Comparison of ENCODE assay signal across 28 cellular contexts in the genomic region with DNA sequence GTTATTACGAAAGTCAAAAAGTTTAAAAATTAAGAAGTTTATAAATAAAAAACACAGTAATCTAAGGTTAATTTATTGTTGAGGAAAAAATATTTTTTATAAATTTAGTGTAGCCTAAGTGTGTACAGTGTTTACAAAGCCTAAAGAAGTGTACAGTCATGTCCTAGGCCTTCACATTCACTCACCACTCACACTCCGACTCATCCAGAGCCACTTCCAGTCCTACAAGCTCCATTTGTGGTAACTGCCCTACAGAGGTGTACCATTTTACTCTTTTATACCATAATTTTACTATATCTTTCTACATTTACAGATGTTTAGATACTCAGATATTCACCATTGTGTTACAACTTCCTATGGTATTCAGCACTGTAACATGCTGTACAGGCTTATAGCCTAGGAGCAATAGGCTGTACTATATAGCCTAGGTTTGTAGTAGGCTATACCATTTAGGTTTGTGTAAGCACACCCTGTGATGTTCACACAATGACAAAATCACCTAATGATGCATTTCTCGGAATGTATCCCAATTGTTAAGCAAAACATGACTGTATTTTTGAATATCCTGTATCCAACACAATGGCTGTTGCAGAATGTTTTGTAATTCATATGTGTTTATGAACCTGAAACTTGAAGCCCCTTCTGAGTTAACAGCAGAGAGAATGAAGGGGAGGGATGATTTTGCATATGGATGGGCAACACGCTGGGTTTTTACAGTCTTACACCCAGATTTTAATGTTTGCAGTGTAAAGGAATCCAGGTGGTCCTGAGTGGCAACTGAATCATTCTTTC. TPM values are rescaled to one million over a fixed set of nuclear protein-coding genes. Genes with fewer than 3 reads are reported as not detected.
DNase-seq lines count a peak whose midpoint lies in the region; TF ChIP-seq lines count a peak whose summit lies in the region.
"Had no signal": no experiment of that assay in that cellular context is flagged by ENCODE, and none has a peak within 500 bp of the region (broad histone marks: within the 10 kb centered on the region; RNA-seq: fewer than 3 reads in every experiment).

No MANE protein-coding gene starts in this region.

- DNase-seq in H7 (peak; percentile 43), endodermal cell (peak; percentile 72), posterior cingulate gyrus (no peak), HT-29 (ENCODE audit: low spot score) (no peak), putamen (ENCODE audit: low spot score) (no peak), CD1c-positive myeloid dendritic cell (ENCODE audit: extremely low spot score) (no peak)
- DNase-seq: activated CD4-positive, alpha-beta T cell treated with anti-CD3 and anti-CD28 coated beads for 4 hours; activated CD8-positive, alpha-beta memory T cell treated with anti-CD3 and anti-CD28 coated beads for 24 hours; activated naive CD4-positive, alpha-beta T cell; activated T-cell treated with anti-CD3 and anti-CD28 coated beads, Interleukin-2, amount 50 U/mL, for 4 hours; body of pancreas; left colon; MV-4-11; naive B cell; NCI-H146; NCI-H510A; occipital lobe; small intestine; stimulated activated CD4-positive, alpha-beta T cell treated with anti-CD3 and anti-CD28 coated beads, Interleukin-1b, Interleukin-23, amount 100 ng/mL, for 48 hours; T-helper 17 cell; trophoblast cell had no signal

- H3K27me3 ChIP-seq in H7 (ENCODE audit: control insufficient read depth, insufficient read depth, low read length), result no peaks in the 10 kb centered on the region
- H3K27me3 ChIP-seq in HUES64 (ENCODE audit: insufficient read depth, low read length), result no peaks in the 10 kb centered on the region
- H3K27me3 ChIP-seq in endodermal cell (ENCODE audit: control insufficient read depth, insufficient read depth, low read length, poor library complexity, severe bottlenecking), result no peaks in the 10 kb centered on the region
- H3K27me3 ChIP-seq in iPS-18a (ENCODE audit: control insufficient read depth, insufficient read depth, low read length), result no peaks in the 10 kb centered on the region
- H3K27me3 ChIP-seq: body of pancreas had no signal

- H3K9me3 ChIP-seq in HUES64 (ENCODE audit: insufficient read depth, low read depth, low read length) (no peaks in the 10 kb centered on the region), endodermal cell (ENCODE audit: control insufficient read depth, low read length) (no peaks in the 10 kb centered on the region), iPS-18a (ENCODE audit: control insufficient read depth, low read depth, low read length) (no peaks in the 10 kb centered on the region)
- H3K9me3 ChIP-seq: body of pancreas had no signal

- H3K4me3 Mint-ChIP-seq in endodermal cell, result no peak overlapping the region
- H3K4me3 Mint-ChIP-seq: activated T-cell treated with anti-CD3 and anti-CD28 coated beads, Interleukin-2, amount 50 U/mL, for 4 hours; CD14-positive monocyte; naive B cell; T-helper 17 cell had no signal

- H3K9ac ChIP-seq in HUES64 (ENCODE audit: low read depth, low read length) (no peak overlapping the region), endodermal cell (ENCODE audit: extremely low read depth, low read length, poor library complexity, severe bottlenecking) (no peak overlapping the region), iPS-18a (ENCODE audit: low read length) (no peak overlapping the region)

- no peaks in the 10 kb centered on the region for H3K36me3 ChIP-seq in H7 (replicated peaks; ENCODE audit: control insufficient read depth, insufficient read depth, low read length)
- no peaks in the 10 kb centered on the region for H3K36me3 ChIP-seq in HUES64 (ENCODE audit: insufficient read depth, low read length)
- H3K36me3 ChIP-seq in endodermal cell (ENCODE audit: control insufficient read depth, insufficient read depth, low read length), result no peaks in the 10 kb centered on the region
- H3K36me3 ChIP-seq in iPS-18a (ENCODE audit: control insufficient read depth, low read depth, low read length), result no peaks in the 10 kb centered on the region

- no peaks in the 10 kb centered on the region for H3K9me3 Mint-ChIP-seq in endodermal cell
- H3K9me3 Mint-ChIP-seq: activated T-cell treated with anti-CD3 and anti-CD28 coated beads, Interleukin-2, amount 50 U/mL, for 4 hours; naive B cell had no signal

- WGBS in HUES64, result 66% methylated on average over 4 of the region's 4 CpGs
- 61 to 71% methylated on average over 4 of the region's 4 CpGs for WGBS in endodermal cell (ENCODE audit: insufficient coverage in 1 of 2, insufficient read length in 1 of 2), 2 experiments

- peaks cover 37% of the 10 kb centered on the region for H3K4me1 ChIP-seq in HUES64 (ENCODE audit: insufficient read depth, low read length)
- no peaks in the 10 kb centered on the region for H3K4me1 ChIP-seq in endodermal cell (ENCODE audit: control insufficient read depth, insufficient read depth, low read length)
- H3K4me1 ChIP-seq in iPS-18a (ENCODE audit: control insufficient read depth, low read depth, low read length), result peaks cover 26% of the 10 kb centered on the region

- intact Hi-C loops in posterior cingulate gyrus (cut with DNase I), result no loop called here

- no peak overlapping the region for H3K4me3 ChIP-seq in H7 (ENCODE audit: insufficient read depth, low read depth, low read length)
- H3K4me3 ChIP-seq in HUES64 (ENCODE audit: low read length), result no peak overlapping the region
- no peak overlapping the region for H3K4me3 ChIP-seq in endodermal cell (ENCODE audit: low read length)
- H3K4me3 ChIP-seq in iPS-18a (ENCODE audit: low read length), result peak overlapping the region; percentile 2
- H3K4me3 ChIP-seq: body of pancreas, SK-N-MC had no signal

- H3K27me3 Mint-ChIP-seq in endodermal cell (ENCODE audit: insufficient read depth), result peaks cover 20% of the 10 kb centered on the region

- H3K4me1 Mint-ChIP-seq in endodermal cell, result peaks cover 10% of the 10 kb centered on the region
- H3K4me1 Mint-ChIP-seq: naive B cell, T-helper 17 cell had no signal

- H3K27ac Mint-ChIP-seq in endodermal cell, result no peak overlapping the region
- H3K27ac Mint-ChIP-seq: CD14-positive monocyte, naive B cell, T-helper 17 cell had no signal

- H3K27ac ChIP-seq in HUES64 (ENCODE audit: low read depth, low read length), result peak overlapping the region; percentile 95
- H3K27ac ChIP-seq in endodermal cell (ENCODE audit: low read depth, low read length), result no peak overlapping the region
- H3K27ac ChIP-seq in iPS-18a (ENCODE audit: low read length), result peak overlapping the region; percentile 79
- H3K27ac ChIP-seq: body of pancreas, SK-N-MC had no signal

- H3K36me3 Mint-ChIP-seq in endodermal cell (ENCODE audit: low read depth), result no peaks in the 10 kb centered on the region
- H3K36me3 Mint-ChIP-seq: CD14-positive monocyte, naive B cell had no signal

- no peak for TF ChIP-seq CTCF in endodermal cell (conservative IDR thresholded peaks at IDR 0.05)

RNA-seq across cellular contexts. Expression of a gene that starts 3.1 kb away (rescaled TPM):
- total RNA-seq in H7 (2014; rRNA removed; shearing (Covaris generic)), result not detected in 2 replicates
- 0.65 TPM for polyA plus RNA-seq in HUES64 (2013, experiment 1 of 2)
- polyA plus RNA-seq in HUES64 (2013, experiment 2 of 2), result not detected
- total RNA-seq in endodermal cell, result not detected
- not detected for polyA plus RNA-seq in endodermal cell (2013, experiment 1 of 2)
- polyA plus RNA-seq in endodermal cell (2013, experiment 2 of 2), result not detected
- total RNA-seq in HT-29 (2014; rRNA removed; shearing (Covaris generic)), result not detected in 2 replicates
- total RNA-seq: activated T-cell treated with anti-CD3 and anti-CD28 coated beads, Interleukin-2, amount 50 U/mL, for 4 hours; body of pancreas; chondrocyte; G401; left colon had no signal
- polyA plus RNA-seq: small intestine had no signal

RNA-seq across cellular contexts. Expression of a gene that starts 3.1 kb away (rescaled TPM):
- total RNA-seq in H7 (2014; rRNA removed; shearing (Covaris generic)), result 0.33 TPM in 1 of 2 replicates, not detected in the other
- 0.55 TPM for polyA plus RNA-seq in HUES64 (2013, experiment 1 of 2)
- not detected for polyA plus RNA-seq in HUES64 (2013, experiment 2 of 2)
- 1 to 10 TPM in 1 of 2 donors, not detected in 1; 3.4 TPM for total RNA-seq in endodermal cell
- not detected for polyA plus RNA-seq in endodermal cell (2013, experiment 1 of 2)
- polyA plus RNA-seq in endodermal cell (2013, experiment 2 of 2), result not detected
- 0.37 and 1.1 TPM in 2 replicates for total RNA-seq in HT-29 (2014; rRNA removed; shearing (Covaris generic))
- total RNA-seq: activated T-cell treated with anti-CD3 and anti-CD28 coated beads, Interleukin-2, amount 50 U/mL, for 4 hours; body of pancreas; esophagus mucosa; G401; occipital lobe had no signal

RNA-seq across cellular contexts. Expression of a gene that starts 13.5 kb away (rescaled TPM):
- total RNA-seq in H7 (2014; rRNA removed; shearing (Covaris generic)), result 0.31 and 0.55 TPM in 2 replicates
- 5.4 TPM for polyA plus RNA-seq in HUES64 (2013, experiment 1 of 2)
- polyA plus RNA-seq in HUES64 (2013, experiment 2 of 2), result 5.2 TPM
- 10 to 100 TPM in 1 of 2 donors, under 1 TPM in 1; 0.73 to 10.7 TPM for total RNA-seq in endodermal cell
- polyA plus RNA-seq in endodermal cell (2013, experiment 1 of 2), result 0.32 TPM
- 0.17 TPM for polyA plus RNA-seq in endodermal cell (2013, experiment 2 of 2)
- not detected in 2 replicates for total RNA-seq in HT-29 (2014; rRNA removed; shearing (Covaris generic))
- total RNA-seq: activated T-cell treated with anti-CD3 and anti-CD28 coated beads, Interleukin-2, amount 50 U/mL, for 4 hours; body of pancreas; chondrocyte; G401 had no signal

RNA-seq across cellular contexts. Expression of a gene that starts 53.6 kb away (rescaled TPM):
- total RNA-seq in H7 (2014; rRNA removed; shearing (Covaris generic)), result 0.14 and 0.37 TPM in 2 replicates
- 2.0 TPM for polyA plus RNA-seq in HUES64 (2013, experiment 1 of 2)
- 4.3 TPM for polyA plus RNA-seq in HUES64 (2013, experiment 2 of 2)
- total RNA-seq in endodermal cell, result 1 to 10 TPM; 2.9 TPM
- 0.96 TPM for polyA plus RNA-seq in endodermal cell (2013, experiment 1 of 2)
- 0.66 TPM for polyA plus RNA-seq in endodermal cell (2013, experiment 2 of 2)
- 1.1 and 1.5 TPM in 2 replicates for total RNA-seq in HT-29 (2014; rRNA removed; shearing (Covaris generic))
- total RNA-seq: G401 had no signal

Comparison
In these comparisons a context has a peak if more than half of its experiments do, and no peak if none do; other contexts are left out.
1. DNase-seq: peak in H7 (single experiment) and endodermal cell (single experiment); none in posterior cingulate gyrus (0 of 10), HT-29 (single experiment), putamen (single experiment) and CD1c-positive myeloid dendritic cell (single experiment).